In genomic region chr1:151510957-151511635, GRCh38 we compare ENCODE assay signal across 8 cellular contexts. TPM values are rescaled to one million over a fixed set of nuclear protein-coding genes. Genes with fewer than 3 reads are reported as not detected.
DNase-seq lines count a peak whose midpoint lies in the region; ATAC-seq and TF ChIP-seq lines count a peak whose summit lies in the region.

Gene CGN (plus strand): TSS chr1:151511387. CDS start chr1:151518520, 7,133 bp downstream.

- no peak for TF ChIP-seq CTCF in esophagus muscularis mucosa (IDR thresholded peaks at IDR 0.05)

- CTCF ChIA-PET in CD4-positive, alpha-beta memory T cell (lab: Charles Lee; ENCODE audit: partially characterized antibody), result interaction anchor here (0.9 to 2.0 kb wide), 4 partner anchors 11 to 51 kb away, joined by 3 to 7 read pairs (median 4); partner anchors contain the start of gene TUFT1

- peak within 1 kb of the TSS; percentile 69 to 96 (median 91) for H3K27ac Mint-ChIP-seq in CD4-positive, alpha-beta memory T cell

- H3K9me3 ChIP-seq in CD4-positive, alpha-beta memory T cell (ENCODE audit: control insufficient read depth in 1 of 2, low read length in 2 of 2), result no peaks in the 10 kb centered on the region
- H3K9me3 ChIP-seq in esophagus muscularis mucosa, result no peaks in the 10 kb centered on the region

- peak within 1 kb of the TSS; percentile 89 to 98 (median 93) for H3K4me3 Mint-ChIP-seq in CD4-positive, alpha-beta memory T cell

- H3K4me3 ChIP-seq in CD4-positive, alpha-beta memory T cell (ENCODE audit: low read length in 2 of 2), result peak within 1 kb of the TSS; percentile 65 to 84
- H3K4me3 ChIP-seq in esophagus muscularis mucosa, result peak within 1 kb of the TSS; percentile 77 to 78 (median 78)

- 0% methylated on average over 16 of the region's 68 CpGs for WGBS in esophagus muscularis mucosa

- H3K36me3 ChIP-seq in CD4-positive, alpha-beta memory T cell (ENCODE audit: insufficient read depth, low read length), result no peaks in the 10 kb centered on the region
- no peaks in the 10 kb centered on the region for H3K36me3 ChIP-seq in esophagus muscularis mucosa

- H3K27me3 ChIP-seq in CD4-positive, alpha-beta memory T cell (ENCODE audit: insufficient read depth, low read length), result no peaks in the 10 kb centered on the region
- no peaks in the 10 kb centered on the region for H3K27me3 ChIP-seq in esophagus muscularis mucosa

- peaks cover 0 to 2% of the 10 kb centered on the region in 2 donors for H3K36me3 Mint-ChIP-seq in CD4-positive, alpha-beta memory T cell

- peak; percentile 89 for ATAC-seq in GM21515 (IDR thresholded peaks at IDR 0.05; ENCODE audit: unreplicated experiment)

- peaks cover 31% of the 10 kb centered on the region for H3K4me1 ChIP-seq in CD4-positive, alpha-beta memory T cell (ENCODE audit: insufficient read depth, low read length)
- H3K4me1 ChIP-seq in esophagus muscularis mucosa, result peaks cover 14 to 28% (median 26%) of the 10 kb centered on the region in 4 donors

- peak within 1 kb of the TSS; percentile 53 for H3K27ac ChIP-seq in CD4-positive, alpha-beta memory T cell (ENCODE audit: low read depth, low read length)
- peak within 1 kb of the TSS; percentile 75 to 86 (median 81) for H3K27ac ChIP-seq in esophagus muscularis mucosa (replicated peaks in 1 of 4)

- no peaks in the 10 kb centered on the region for H3K27me3 Mint-ChIP-seq in CD4-positive, alpha-beta memory T cell

- in situ Hi-C loops in KBM-7 (cut with MboI; ENCODE audit: low pct_unique_long_range_greater_than_20kb, low sequenced_read_pairs), result no loop called here

- POLR2A ChIA-PET in CD4-positive, alpha-beta memory T cell (lab: Charles Lee; ENCODE audit: partially characterized antibody), result interaction anchor here (0.6 to 1.5 kb wide), 7 partner anchors 12 to 454 kb away, joined by 3 to 4 read pairs (median 3); partner anchors contain the start of gene TUFT1

- peak; percentile 86 to 92 (median 86) for DNase-seq in CD4-positive, alpha-beta memory T cell
- peak; percentile 87 for DNase-seq in KBM-7
- DNase-seq in activated T-cell treated with anti-CD3 and anti-CD28 coated beads, Interleukin-2, amount 50 U/mL, for 48 hours, result peak; percentile 84 to 88
- peak; percentile 93 for DNase-seq in esophagus muscularis mucosa (ENCODE audit: extremely low spot score)
- peak; percentile 76 for DNase-seq in myocyte (ENCODE audit: low read depth)
- DNase-seq in stimulated activated CD8-positive, alpha-beta memory T cell treated with anti-CD3 and anti-CD28 coated beads, Interleukin-7, amount 100 ng/mL, for 1 hour (ENCODE audit: low read depth in 2 of 2), result peak; percentile 64 to 68

- no peak for TF ChIP-seq EP300 in esophagus muscularis mucosa (IDR thresholded peaks at IDR 0.05)

- peaks cover 13 to 39% (median 25%) of the 10 kb centered on the region in 4 donors for H3K4me1 Mint-ChIP-seq in CD4-positive, alpha-beta memory T cell

- no peaks in the 10 kb centered on the region for H3K9me3 Mint-ChIP-seq in CD4-positive, alpha-beta memory T cell

- TF ChIP-seq POLR2A in esophagus muscularis mucosa (IDR thresholded peaks at IDR 0.05; ENCODE audit: low read depth), result no peak

- intact Hi-C loops in CD4-positive, alpha-beta memory T cell (cut with micrococcal nuclease), result loop anchor here (1.0 to 5.0 kb wide), 6 partner anchors 30 to 230 kb away; partner anchors contain the start of genes POGZ, SNX27 and TUFT1
- intact Hi-C loops in esophagus muscularis mucosa (cut with DNase I), result no loop called here

TF ChIP-seq in PFSK-1, 5 proteins besides CTCF, POLR2A, EP300 and RAD21:
- TF ChIP-seq FOXP2 (optimal IDR thresholded peaks at IDR 0.05; ENCODE audit: borderline replicate concordance, extremely low read depth, extremely low read length, insufficient read depth), result peak; percentile 77
- no peak for TF ChIP-seq TAF1 (IDR thresholded peaks at IDR 0.05; ENCODE audit: borderline replicate concordance, insufficient read depth, low read length)

RNA-seq across cellular contexts. Expression of gene CGN, which starts in this region (rescaled TPM):
- total RNA-seq in CD4-positive, alpha-beta memory T cell, result 1 to 10 TPM in 1 of 2 experiments, under 1 TPM in 1; 0.81 to 1.4 TPM
- 1 to 10 TPM in 1 of 2 donors, not detected in 1; 1.0 TPM for polyA plus RNA-seq in CD4-positive, alpha-beta memory T cell
- polyA plus RNA-seq in PFSK-1 (2012; ENCODE audit: insufficient read length, low read depth), result 7.4 TPM
- 1 to 10 TPM in 2 of 4 donors, under 1 TPM in 2; 0.42 to 3.1 (median 0.94) TPM for total RNA-seq in esophagus muscularis mucosa
- 0.21 TPM in 1 of 2 replicates, not detected in the other for total RNA-seq in myocyte
- 0.48 TPM for polyA plus RNA-seq in myocyte (2012)

Comparison
In these comparisons a context has a peak if more than half of its experiments do, and no peak if none do; other contexts are left out.
1. Peak in every context shown above with its lines: DNase-seq, ATAC-seq, H3K4me3 ChIP-seq and H3K27ac ChIP-seq.
2. Peak in DNase-seq in myocyte; RNA of the gene not detected or under 1 TPM.